ENCODE assay signal across 14 cellular contexts in the genomic region with DNA sequence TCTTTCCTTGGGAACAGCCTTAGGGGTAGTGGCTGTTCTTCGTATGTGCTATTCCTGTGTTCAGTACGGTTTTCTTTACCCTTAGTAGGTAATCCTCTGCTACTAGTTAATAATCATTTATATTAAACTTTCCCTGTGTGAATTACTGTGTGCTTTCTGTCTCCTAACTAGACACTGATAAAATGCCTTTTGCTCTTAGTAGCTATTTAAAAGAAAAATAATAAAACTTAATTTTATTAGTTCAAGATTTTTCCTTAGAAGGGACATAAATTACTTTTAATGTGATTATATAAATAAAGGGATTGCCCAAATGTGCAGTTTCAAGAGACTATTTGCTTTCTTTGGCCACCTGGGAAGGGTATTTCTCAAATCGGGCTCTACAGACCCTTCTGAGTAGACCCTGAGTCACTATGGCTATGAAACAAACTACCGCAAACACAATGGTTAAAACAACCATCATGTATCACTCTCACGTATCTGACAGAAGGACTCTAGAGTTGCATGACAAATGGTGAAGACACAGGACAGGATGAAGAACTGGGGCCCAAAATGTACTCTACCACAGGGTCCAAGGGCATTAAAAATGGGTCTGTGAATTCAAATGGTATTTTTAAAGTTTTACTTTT.
DNase-seq lines count a peak whose midpoint lies in the region; ATAC-seq, FAIRE-seq and TF ChIP-seq lines count a peak whose summit lies in the region.
"Had no signal": no experiment of that assay in that cellular context is flagged by ENCODE, and none has a peak within 500 bp of the region (broad histone marks: within the 10 kb centered on the region; RNA-seq: fewer than 3 reads in every experiment).

No MANE protein-coding gene starts in this region.

- H2BK20ac ChIP-seq in IMR-90 (ENCODE audit: low read depth, low read length) = no peak overlapping the region

- H3K27ac ChIP-seq in ACC112 (ENCODE audit: low read depth, low read length) (peak overlapping the region; percentile 86), IMR-90 (ENCODE audit: insufficient read depth, low read length) (no peak overlapping the region), astrocyte (ENCODE audit: low read depth, low read length) (no peak overlapping the region), WERI-Rb-1 (no peak overlapping the region)
- H3K27ac ChIP-seq: RWPE1 had no signal

- in situ Hi-C loops in IMR-90 (cut with MboI; ENCODE audit: low sequenced_read_pairs) = no loop called here

- ATAC-seq in IMR-90 (ENCODE audit: low read depth) = peak; percentile 12; the same call in 1 of the 2 replicates
- no peak for ATAC-seq in effector memory CD8-positive, alpha-beta T cell (replicated peaks)

- no peak overlapping the region for H3K14ac ChIP-seq in IMR-90 (replicated peaks; ENCODE audit: low read depth, low read length)

- H3K79me2 ChIP-seq in ACC112 (ENCODE audit: control insufficient read depth, insufficient read depth, low read length, unreplicated experiment) (no peaks in the 10 kb centered on the region), astrocyte (ENCODE audit: insufficient read depth, low read length) (no peaks in the 10 kb centered on the region)

- no peak overlapping the region for H2AK5ac ChIP-seq in IMR-90 (ENCODE audit: low read depth, low read length)

- H3K36me3 Mint-ChIP-seq in astrocyte (ENCODE audit: low read depth, unreplicated experiment) = peaks cover 2% of the 10 kb centered on the region
- H3K36me3 Mint-ChIP-seq in effector memory CD8-positive, alpha-beta T cell (ENCODE audit: insufficient read depth) = no peaks in the 10 kb centered on the region

- no peak overlapping the region for H3K56ac ChIP-seq in IMR-90 (ENCODE audit: extremely low read depth, insufficient read depth, low read length)

- no peak overlapping the region for H4K5ac ChIP-seq in IMR-90 (ENCODE audit: low read depth, low read length)

- H3K79me1 ChIP-seq in IMR-90 (ENCODE audit: low read depth in 1 of 2, low read length in 2 of 2) = no peaks in the 10 kb centered on the region

- H3K4me1 Mint-ChIP-seq in astrocyte (ENCODE audit: low read depth, unreplicated experiment) = no peaks in the 10 kb centered on the region
- H3K4me1 Mint-ChIP-seq in effector memory CD8-positive, alpha-beta T cell (ENCODE audit: low read depth in 2 of 2) = peaks cover 4 to 6% of the 10 kb centered on the region in 2 donors

- no peak overlapping the region for H3K23ac ChIP-seq in IMR-90 (ENCODE audit: low read depth, low read length)

- H3K27me3 Mint-ChIP-seq in astrocyte (ENCODE audit: low read depth, unreplicated experiment) = no peaks in the 10 kb centered on the region
- peaks cover 11 to 31% of the 10 kb centered on the region in 2 donors for H3K27me3 Mint-ChIP-seq in effector memory CD8-positive, alpha-beta T cell

- peaks cover 2% of the 10 kb centered on the region; the same call in 1 of the 2 replicates for H3K9me1 ChIP-seq in IMR-90 (ENCODE audit: insufficient read depth, low read length)

- H3K4me3 Mint-ChIP-seq in astrocyte (ENCODE audit: unreplicated experiment) = no peak overlapping the region
- H3K4me3 Mint-ChIP-seq in effector memory CD8-positive, alpha-beta T cell = no peak overlapping the region

- no CpG with 5 or more reads among the region's 5 CpGs for WGBS in IMR-90 (ENCODE audit: extremely low coverage in 2 of 2, insufficient read length in 1 of 2), 2 experiments

- H4K91ac ChIP-seq in IMR-90 (ENCODE audit: insufficient read depth, low read depth, low read length) = no peak overlapping the region

- H3K27ac Mint-ChIP-seq in astrocyte (ENCODE audit: unreplicated experiment) = no peak overlapping the region
- H3K27ac Mint-ChIP-seq in effector memory CD8-positive, alpha-beta T cell = no peak overlapping the region

- peak; percentile 67 for DNase-seq in IMR-90
- DNase-seq in astrocyte (ENCODE audit: low read depth) = peak; percentile 65
- DNase-seq in skeletal muscle cell (ENCODE audit: low read depth) = peak; percentile 28
- DNase-seq in NCI-H1092 treated with DMSO at 0.1 percent for 48 hours (lab: John Stamatoyannopoulos, UW) = no peak
- no peak for DNase-seq in WERI-Rb-1
- no peak for DNase-seq in effector memory CD8-positive, alpha-beta T cell
- DNase-seq: GOT3, NCI-H187 treated with DMSO at 0.1 percent for 48 hours, NCI-H748 treated with DMSO at 0.1 percent for 48 hours had no signal

- H3K27me3 ChIP-seq in ACC112 (ENCODE audit: insufficient read depth, low read length) (no peaks in the 10 kb centered on the region), IMR-90 (ENCODE audit: control insufficient read depth, insufficient read depth, low read length) (no peaks in the 10 kb centered on the region), astrocyte (ENCODE audit: insufficient read depth, low read length) (no peaks in the 10 kb centered on the region), WERI-Rb-1 (ENCODE audit: insufficient read depth, low read depth, severe bottlenecking) (no peaks in the 10 kb centered on the region)

- no peak overlapping the region for H4K8ac ChIP-seq in IMR-90 (ENCODE audit: low read depth in 2 of 2, low read length in 2 of 2)

- no peaks in the 10 kb centered on the region for H4K20me1 ChIP-seq in IMR-90 (ENCODE audit: insufficient read depth, low read length)
- H4K20me1 ChIP-seq in astrocyte (ENCODE audit: insufficient read depth, low read length) = no peaks in the 10 kb centered on the region

- H3K36me3 ChIP-seq in ACC112 (ENCODE audit: insufficient read depth, low read length) (no peaks in the 10 kb centered on the region), IMR-90 (ENCODE audit: control insufficient read depth, insufficient read depth, low read length) (no peaks in the 10 kb centered on the region; the same call in 1 of the 2 replicates), astrocyte (ENCODE audit: insufficient read depth, low read length) (no peaks in the 10 kb centered on the region), WERI-Rb-1 (no peaks in the 10 kb centered on the region)

- H2AK9ac ChIP-seq in IMR-90 (replicated peaks; ENCODE audit: low read depth, low read length, poor library complexity) = no peak overlapping the region

- dilution Hi-C loops in IMR-90 (cut with HindIII; ENCODE audit: low sequenced_read_pairs, unreplicated experiment) = no loop called here

- H3K9me3 Mint-ChIP-seq in astrocyte (ENCODE audit: unreplicated experiment) = no peaks in the 10 kb centered on the region
- no peaks in the 10 kb centered on the region for H3K9me3 Mint-ChIP-seq in effector memory CD8-positive, alpha-beta T cell

- no peak overlapping the region for H2BK120ac ChIP-seq in IMR-90 (ENCODE audit: low read depth, low read length)

- no peak overlapping the region for H3K4ac ChIP-seq in IMR-90 (ENCODE audit: low read depth, low read length)

- H2BK15ac ChIP-seq in IMR-90 (ENCODE audit: low read depth, low read length) = no peak overlapping the region

- H3K4me1 ChIP-seq in ACC112 (ENCODE audit: control insufficient read depth, insufficient read depth, low read length, unreplicated experiment) (peaks cover 20% of the 10 kb centered on the region), IMR-90 (ENCODE audit: control insufficient read depth, insufficient read depth, low read length) (peaks cover 4% of the 10 kb centered on the region; the same call in 1 of the 2 replicates), astrocyte (ENCODE audit: insufficient read depth, low read length) (peaks cover 15% of the 10 kb centered on the region)

- TF ChIP-seq RAD21 in IMR-90 (IDR thresholded peaks at IDR 0.05; ENCODE audit: low read length) = no peak

- no peak overlapping the region for H3K9ac ChIP-seq in IMR-90 (ENCODE audit: low read depth, low read length)
- no peak overlapping the region for H3K9ac ChIP-seq in astrocyte (ENCODE audit: low read length)

- H3K9me3 ChIP-seq in IMR-90 (ENCODE audit: control insufficient read depth, insufficient read depth, low read length) = no peaks in the 10 kb centered on the region
- no peaks in the 10 kb centered on the region for H3K9me3 ChIP-seq in astrocyte (ENCODE audit: insufficient read depth, low read depth, low read length)
- H3K9me3 ChIP-seq in WERI-Rb-1 (ENCODE audit: severe bottlenecking) = no peaks in the 10 kb centered on the region

- H3K4me2 ChIP-seq in IMR-90 (ENCODE audit: low read depth, low read length) (no peak overlapping the region), astrocyte (ENCODE audit: low read length) (peak overlapping the region; percentile 16)

- BruUV-seq in IMR-90 (replicated peaks; lab: Mats Ljungman, UMichigan) = no TSS peak

- no peak for TF ChIP-seq CTCF in IMR-90 (conservative IDR thresholded peaks at IDR 0.05; ENCODE audit: low read depth, low read length)
- no peak for TF ChIP-seq CTCF in astrocyte (IDR thresholded peaks at IDR 0.05; ENCODE audit: insufficient read depth, low read depth, low read length)
- no peak for TF ChIP-seq CTCF in WERI-Rb-1 (IDR thresholded peaks at IDR 0.05; ENCODE audit: low read depth, low read length)

- no peak overlapping the region for H2BK5ac ChIP-seq in IMR-90 (ENCODE audit: low read depth, low read length, poor library complexity, severe bottlenecking)

- POLR2A ChIA-PET in IMR-90 (lab: Charles Lee; ENCODE audit: unreplicated experiment) = no interaction called here

- H3K4me3 ChIP-seq in ACC112 (ENCODE audit: low read depth, low read length) (no peak overlapping the region), IMR-90 (ENCODE audit: insufficient read depth, low read depth, low read length) (no peak overlapping the region), astrocyte (ENCODE audit: insufficient read depth, low read depth, low read length) (no peak overlapping the region), skeletal muscle cell (ENCODE audit: low read depth, low read length) (no peak overlapping the region), WERI-Rb-1 (ENCODE audit: low read depth, low read length) (no peak overlapping the region)

- TF ChIP-seq POLR2A in IMR-90 (IDR thresholded peaks at IDR 0.05; ENCODE audit: low read depth, low read length) = no peak

- no peak overlapping the region for H3K18ac ChIP-seq in IMR-90 (ENCODE audit: low read depth, low read length)

- CTCF ChIA-PET in IMR-90 (lab: Yijun Ruan, JAX) = interaction anchor here (0.5 to 1.8 kb wide), 8 partner anchors 18 to 1982 kb away, joined by 3 to 12 read pairs (median 3); no protein-coding TSS in a partner anchor

- peak overlapping the region; percentile 36 for H2AFZ ChIP-seq in ACC112 (ENCODE audit: low read length, unreplicated experiment)
- H2AFZ ChIP-seq in IMR-90 (replicated peaks; ENCODE audit: low read length, poor library complexity) = no peak overlapping the region
- no peak overlapping the region for H2AFZ ChIP-seq in astrocyte (ENCODE audit: low read depth, low read length)

- FAIRE-seq in astrocyte (lab: Jason Lieb, UNC) = no peak
- FAIRE-seq: A204.1, GM12891, GM18507 had no signal

- intact Hi-C loops in IMR-90 (cut with micrococcal nuclease) = loop anchor here (1.0 to 2.0 kb wide), 2 partner anchors 173 to 269 kb away; no protein-coding TSS in a partner anchor

TF ChIP-seq in IMR-90, 13 proteins besides CTCF, POLR2A, EP300 and RAD21:
- TF ChIP-seq CEBPB (IDR thresholded peaks at IDR 0.05; ENCODE audit: low read depth, low read length) (no peak), BHLHE40 (IDR thresholded peaks at IDR 0.05; ENCODE audit: low read depth, low read length) (peak; percentile 46; the same call in 1 of the 2 replicates)

Comparison
In these comparisons a context has a peak if more than half of its experiments do, and no peak if none do; other contexts are left out.
1. DNase-seq: peak in IMR-90 (single experiment), astrocyte (single experiment) and skeletal muscle cell (single experiment); none in NCI-H1092 treated with DMSO at 0.1 percent for 48 hours (single experiment), WERI-Rb-1 (single experiment) and effector memory CD8-positive, alpha-beta T cell (0 of 3).